ENCODE assay signal across 9 cellular contexts in the genomic region with DNA sequence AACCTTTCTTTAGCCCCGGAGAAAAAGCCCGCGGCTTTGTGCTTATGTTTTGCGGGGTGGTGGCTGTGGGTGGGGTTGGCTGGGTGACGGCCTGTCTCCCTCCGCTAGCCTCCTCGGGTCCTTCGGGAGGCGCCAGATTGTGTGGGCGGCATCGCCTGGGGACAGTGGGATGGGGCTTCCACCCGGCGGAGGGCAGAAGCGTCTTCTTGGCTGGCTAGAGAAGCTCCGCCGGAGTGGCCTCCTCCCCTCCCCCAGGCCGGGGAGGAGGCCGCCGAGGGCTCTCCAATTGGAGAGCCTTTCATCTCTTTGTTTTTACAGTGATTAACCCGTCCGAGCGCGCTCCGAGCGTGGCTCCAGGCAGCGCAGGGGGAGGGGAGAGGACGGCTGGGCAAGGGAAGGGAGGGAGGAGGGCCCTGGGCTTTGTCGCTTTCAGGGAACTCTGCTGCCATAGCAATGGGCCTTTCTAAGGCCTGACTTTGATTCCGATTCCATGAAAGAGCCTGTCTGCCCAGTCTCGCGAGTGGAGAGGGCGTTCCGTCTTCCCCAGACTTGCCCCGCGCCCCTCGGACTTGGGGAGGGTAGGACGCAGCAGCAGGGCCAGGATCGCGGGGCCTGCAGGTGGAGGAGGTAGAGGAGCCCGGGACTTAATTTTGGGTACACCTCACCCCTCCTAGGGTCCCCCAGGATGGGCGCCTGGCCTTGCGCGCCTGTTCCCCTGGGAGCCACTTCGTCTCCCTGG. TPM values are rescaled to one million over a fixed set of nuclear protein-coding genes. Genes with fewer than 3 reads are reported as not detected.
A peak's percentile ranks its signal among the peaks of the same experiment; 100 is the strongest.
DNase-seq lines count a peak whose midpoint lies in the region; ATAC-seq, FAIRE-seq and TF ChIP-seq lines count a peak whose summit lies in the region.
"Had no signal": no experiment of that assay in that cellular context is flagged by ENCODE, and none has a peak within 500 bp of the region (broad histone marks: within the 10 kb centered on the region; RNA-seq: fewer than 3 reads in every experiment).

No MANE protein-coding gene starts in this region.

- peak overlapping the region; percentile 81 for H3K4me2 ChIP-seq in HepG2 (ENCODE audit: low read depth, low read length)

- no peak overlapping the region for H3K9ac ChIP-seq in HepG2 (ENCODE audit: insufficient read depth, low read depth, low read length)

- peaks cover 88% of the 10 kb centered on the region for H3K4me1 ChIP-seq in HepG2 (ENCODE audit: insufficient read depth, low read length)
- H3K4me1 ChIP-seq in right lobe of liver = peaks cover 0 to 21% (median 0%) of the 10 kb centered on the region in 4 donors

- no peaks in the 10 kb centered on the region for H3K36me3 Mint-ChIP-seq in progenitor cell of endocrine pancreas (ENCODE audit: insufficient read depth)
- no peaks in the 10 kb centered on the region for H3K36me3 Mint-ChIP-seq in effector memory CD8-positive, alpha-beta T cell (ENCODE audit: insufficient read depth)

- no peak for TF ChIP-seq CTCF in HepG2 (CRISPR knock-in tag; IDR thresholded peaks at IDR 0.05)
- no peak for TF ChIP-seq CTCF in right lobe of liver (IDR thresholded peaks at IDR 0.05)
- TF ChIP-seq CTCF in foreskin fibroblast (IDR thresholded peaks at IDR 0.05; ENCODE audit: low read depth, low read length) = no peak
- no peak for TF ChIP-seq CTCF in progenitor cell of endocrine pancreas (IDR thresholded peaks at IDR 0.05; ENCODE audit: unreplicated experiment)

- peaks cover 89% of the 10 kb centered on the region for H3K27me3 Mint-ChIP-seq in progenitor cell of endocrine pancreas
- H3K27me3 Mint-ChIP-seq in effector memory CD8-positive, alpha-beta T cell = peaks cover 74 to 96% of the 10 kb centered on the region in 2 donors

- BruUV-seq in HepG2 (replicated peaks; lab: Mats Ljungman, UMichigan) = no TSS peak

- no peaks in the 10 kb centered on the region for H3K79me2 ChIP-seq in HepG2 (ENCODE audit: insufficient read depth, low read length)

- in situ Hi-C loops in HepG2 (cut with HindIII; ENCODE audit: extremely low pct_ligation_motif_present, low pct_unique_long_range_greater_than_20kb) = no loop called here

- H3K27ac Mint-ChIP-seq in progenitor cell of endocrine pancreas = peak overlapping the region; percentile 24
- no peak overlapping the region for H3K27ac Mint-ChIP-seq in effector memory CD8-positive, alpha-beta T cell

- H3K27ac ChIP-seq in HepG2 (ENCODE audit: extremely low read length, insufficient read depth, low read length) (peak overlapping the region; percentile 87), right lobe of liver (no peak overlapping the region)

- H3K4me3 ChIP-seq in HepG2 (replicated peaks in 1 of 3; ENCODE audit: insufficient read depth in 1 of 3, low read depth in 2 of 3, low read length in 3 of 3) = peak overlapping the region; percentile 31 to 69 (median 49)
- no peak overlapping the region for H3K4me3 ChIP-seq in right lobe of liver
- peak overlapping the region; percentile 46 to 49 for H3K4me3 ChIP-seq in foreskin fibroblast (ENCODE audit: low read depth in 1 of 2, low read length in 2 of 2)

- H4K20me1 ChIP-seq in HepG2 (ENCODE audit: insufficient read depth, low read length) = no peaks in the 10 kb centered on the region

- DNase-seq in HepG2 (ENCODE audit: low spot score) (peak; percentile 81), right lobe of liver (no peak), RPMI7951 (ENCODE audit: low read depth) (peak; percentile 61), foreskin fibroblast (peak; percentile 82 to 96), progenitor cell of endocrine pancreas (ENCODE audit: low spot score, unreplicated experiment) (peak; percentile 50)
- no peak for DNase-seq in effector memory CD8-positive, alpha-beta T cell

- no peak; a peak in 1 of 4 replicates for TF ChIP-seq POLR2A in HepG2 (IDR thresholded peaks at IDR 0.05; ENCODE audit: insufficient read depth in 1 of 2, low read depth in 2 of 2, low read length in 2 of 2)
- no peak for TF ChIP-seq POLR2A in right lobe of liver (IDR thresholded peaks at IDR 0.05)

- H3K27me3 ChIP-seq in HepG2 (ENCODE audit: control insufficient read depth in 1 of 2, insufficient read depth in 2 of 2, low read length in 2 of 2) (peaks cover 0 to 24% of the 10 kb centered on the region in 2 experiments; a peak in 3 of 5 replicates), right lobe of liver (peaks cover 0 to 29% of the 10 kb centered on the region in 2 donors)

- no peak overlapping the region for H2AFZ ChIP-seq in HepG2 (ENCODE audit: low read length)

- no peaks in the 10 kb centered on the region for H3K9me3 Mint-ChIP-seq in progenitor cell of endocrine pancreas (ENCODE audit: low read depth)
- no peaks in the 10 kb centered on the region for H3K9me3 Mint-ChIP-seq in effector memory CD8-positive, alpha-beta T cell

- POLR2A ChIA-PET in HepG2 (lab: Yijun Ruan, JAX) = no interaction called here

- ATAC-seq in HepG2 (peak; percentile 76), right lobe of liver (no peak), HG02852 (IDR thresholded peaks at IDR 0.05; ENCODE audit: unreplicated experiment) (no peak), HG03159 (IDR thresholded peaks at IDR 0.05; ENCODE audit: unreplicated experiment) (no peak)
- ATAC-seq in effector memory CD8-positive, alpha-beta T cell (replicated peaks) = no peak

- TF ChIP-seq RAD21 in HepG2 (CRISPR knock-in tag; IDR thresholded peaks at IDR 0.05) = no peak

- CTCF ChIA-PET in HepG2 (lab: Yijun Ruan, JAX; ENCODE audit: low intra/inter-chr PET ratio, low total read pairs) = interaction anchor here (0.6 kb wide), 1 partner anchor 23 kb away, joined by 3 read pairs; no protein-coding TSS in a partner anchor

- TF ChIP-seq EP300 in HepG2 (IDR thresholded peaks at IDR 0.05; ENCODE audit: low read depth in 2 of 2, low read length in 2 of 2) (peak in 1 of 2 experiments; percentile 76; a peak in 1 of 4 replicates), HepG2 (CRISPR knock-in tag; IDR thresholded peaks at IDR 0.05; ENCODE audit: borderline replicate concordance) (no peak)

- intact Hi-C loops in HepG2 (cut with micrococcal nuclease; ENCODE audit: unreplicated experiment) (no loop called here), right lobe of liver (cut with DNase I) (no loop called here)

- FAIRE-seq in HepG2 (lab: Jason Lieb, UNC) = peak; percentile 81

- peaks cover 18% of the 10 kb centered on the region for H3K4me1 Mint-ChIP-seq in progenitor cell of endocrine pancreas (ENCODE audit: low read depth)
- H3K4me1 Mint-ChIP-seq in effector memory CD8-positive, alpha-beta T cell (ENCODE audit: low read depth in 2 of 2) = peaks cover 5 to 7% of the 10 kb centered on the region in 2 donors

- H3K4me3 Mint-ChIP-seq in progenitor cell of endocrine pancreas (ENCODE audit: low read depth) = peak overlapping the region; percentile 61
- no peak overlapping the region for H3K4me3 Mint-ChIP-seq in effector memory CD8-positive, alpha-beta T cell

- H3K36me3 ChIP-seq in HepG2 (replicated peaks in 1 of 2; ENCODE audit: control insufficient read depth in 1 of 2, insufficient read depth in 2 of 2, low read length in 2 of 2) (no peaks in the 10 kb centered on the region), right lobe of liver (no peaks in the 10 kb centered on the region)

- H3K9me3 ChIP-seq in HepG2 (ENCODE audit: low read length) (no peaks in the 10 kb centered on the region), right lobe of liver (no peaks in the 10 kb centered on the region)

- WGBS in HepG2 (ENCODE audit: low lambda C conversion rate) = 0% methylated on average over 15 of the region's 44 CpGs
- under 1% methylated on average over 21 of the region's 44 CpGs for WGBS in right lobe of liver (ENCODE audit: insufficient coverage, low coverage, low lambda C conversion rate, missing lambda C conversion rate)

RNA-seq across cellular contexts. Expression of gene TIFAB, which starts 36.7 kb away (rescaled TPM):
- total RNA-seq in HepG2 (2016; rRNA removed; fragmentation: Illumina TruSeq; extraction: Trizol) = not detected in 2 replicates
- not detected in 2 replicates for total RNA-seq in HepG2 (2016; cell fraction: cytosol; rRNA removed; fragmentation: Illumina TruSeq; extraction: Trizol; ENCODE audit: low read depth)
- total RNA-seq in HepG2 (2016; cell fraction: insoluble cytoplasmic fraction; rRNA removed; fragmentation: Illumina TruSeq; extraction: Trizol) = not detected in 2 replicates
- not detected in 2 replicates for total RNA-seq in HepG2 (2016; cell fraction: membrane; rRNA removed; fragmentation: Illumina TruSeq; extraction: Trizol)
- total RNA-seq in HepG2 (2016; cell fraction: nucleus; rRNA removed; fragmentation: Illumina TruSeq; extraction: Trizol) = not detected in 2 replicates
- not detected in 2 replicates for polyA plus RNA-seq in HepG2 (2011; rRNA removed)
- polyA plus RNA-seq in HepG2 (2011; cell fraction: cytosol; rRNA removed) = not detected in 2 replicates
- polyA plus RNA-seq in HepG2 (2011; cell fraction: nucleus; rRNA removed) = not detected in 2 replicates
- polyA plus RNA-seq in HepG2 (2012) = not detected in 2 replicates
- not detected in 2 replicates for polyA plus RNA-seq in HepG2 (2016; cell fraction: cytosol; fragmentation: Illumina TruSeq; extraction: Trizol; ENCODE audit: low read depth)
- not detected in 2 replicates for polyA plus RNA-seq in HepG2 (2016; cell fraction: insoluble cytoplasmic fraction; fragmentation: Illumina TruSeq; extraction: Trizol; ENCODE audit: low read depth)
- not detected in 2 replicates for polyA plus RNA-seq in HepG2 (2016; cell fraction: membrane; fragmentation: Illumina TruSeq; extraction: Trizol; ENCODE audit: low read depth)
- polyA plus RNA-seq in HepG2 (2016; cell fraction: nucleus; fragmentation: Illumina TruSeq; extraction: Trizol; ENCODE audit: insufficient read depth, low read depth) = not detected in 2 replicates
- polyA minus RNA-seq in HepG2 (2011; rRNA and poly(A)+ RNA removed; ENCODE audit: low replicate concordance) = not detected in 2 replicates
- not detected in 2 replicates for polyA minus RNA-seq in HepG2 (2011; cell fraction: cytosol; rRNA and poly(A)+ RNA removed)
- polyA minus RNA-seq in HepG2 (2011; cell fraction: nucleus; rRNA and poly(A)+ RNA removed) = not detected in 2 replicates
- total RNA-seq in right lobe of liver = under 1 TPM in 2 of 6 experiments, not detected in 4; 0.05 to 0.09 TPM
- not detected in 2 replicates for total RNA-seq in RPMI7951 (2014; rRNA removed; shearing (Covaris generic))
- total RNA-seq in progenitor cell of endocrine pancreas = not detected in 2 replicates
- total RNA-seq: activated CD8-positive, alpha-beta memory T cell treated with anti-CD3 and anti-CD28 coated beads for 36 hours had no signal

RNA-seq across cellular contexts. Expression of gene DCANP1, which starts 41.7 kb away (rescaled TPM):
- not detected in 2 replicates for total RNA-seq in HepG2 (2016; rRNA removed; fragmentation: Illumina TruSeq; extraction: Trizol)
- total RNA-seq in HepG2 (2016; cell fraction: cytosol; rRNA removed; fragmentation: Illumina TruSeq; extraction: Trizol; ENCODE audit: low read depth) = not detected in 2 replicates
- not detected in 2 replicates for total RNA-seq in HepG2 (2016; cell fraction: insoluble cytoplasmic fraction; rRNA removed; fragmentation: Illumina TruSeq; extraction: Trizol)
- total RNA-seq in HepG2 (2016; cell fraction: membrane; rRNA removed; fragmentation: Illumina TruSeq; extraction: Trizol) = not detected in 2 replicates
- total RNA-seq in HepG2 (2016; cell fraction: nucleus; rRNA removed; fragmentation: Illumina TruSeq; extraction: Trizol) = not detected in 2 replicates
- not detected in 2 replicates for polyA plus RNA-seq in HepG2 (2011; rRNA removed)
- not detected in 2 replicates for polyA plus RNA-seq in HepG2 (2011; cell fraction: cytosol; rRNA removed)
- not detected in 2 replicates for polyA plus RNA-seq in HepG2 (2011; cell fraction: nucleus; rRNA removed)
- polyA plus RNA-seq in HepG2 (2012) = not detected in 2 replicates
- polyA plus RNA-seq in HepG2 (2016; cell fraction: cytosol; fragmentation: Illumina TruSeq; extraction: Trizol; ENCODE audit: low read depth) = not detected in 2 replicates
- polyA plus RNA-seq in HepG2 (2016; cell fraction: insoluble cytoplasmic fraction; fragmentation: Illumina TruSeq; extraction: Trizol; ENCODE audit: low read depth) = not detected in 2 replicates
- polyA plus RNA-seq in HepG2 (2016; cell fraction: membrane; fragmentation: Illumina TruSeq; extraction: Trizol; ENCODE audit: low read depth) = not detected in 2 replicates
- polyA plus RNA-seq in HepG2 (2016; cell fraction: nucleus; fragmentation: Illumina TruSeq; extraction: Trizol; ENCODE audit: insufficient read depth, low read depth) = not detected in 2 replicates
- not detected in 2 replicates for polyA minus RNA-seq in HepG2 (2011; rRNA and poly(A)+ RNA removed; ENCODE audit: low replicate concordance)
- polyA minus RNA-seq in HepG2 (2011; cell fraction: cytosol; rRNA and poly(A)+ RNA removed) = not detected in 2 replicates
- not detected in 2 replicates for polyA minus RNA-seq in HepG2 (2011; cell fraction: nucleus; rRNA and poly(A)+ RNA removed)
- total RNA-seq in right lobe of liver = not detected
- not detected in 2 replicates for total RNA-seq in RPMI7951 (2014; rRNA removed; shearing (Covaris generic))
- total RNA-seq in progenitor cell of endocrine pancreas = not detected in 2 replicates
- total RNA-seq: activated CD8-positive, alpha-beta memory T cell treated with anti-CD3 and anti-CD28 coated beads for 36 hours had no signal

RNA-seq across cellular contexts. Expression of gene NEUROG1, which starts 46.9 kb away (rescaled TPM):
- not detected in 2 replicates for total RNA-seq in HepG2 (2016; rRNA removed; fragmentation: Illumina TruSeq; extraction: Trizol)
- total RNA-seq in HepG2 (2016; cell fraction: cytosol; rRNA removed; fragmentation: Illumina TruSeq; extraction: Trizol; ENCODE audit: low read depth) = not detected in 2 replicates
- total RNA-seq in HepG2 (2016; cell fraction: insoluble cytoplasmic fraction; rRNA removed; fragmentation: Illumina TruSeq; extraction: Trizol) = not detected in 2 replicates
- not detected in 2 replicates for total RNA-seq in HepG2 (2016; cell fraction: membrane; rRNA removed; fragmentation: Illumina TruSeq; extraction: Trizol)
- not detected in 2 replicates for total RNA-seq in HepG2 (2016; cell fraction: nucleus; rRNA removed; fragmentation: Illumina TruSeq; extraction: Trizol)
- polyA plus RNA-seq in HepG2 (2011; rRNA removed) = not detected in 2 replicates
- polyA plus RNA-seq in HepG2 (2011; cell fraction: cytosol; rRNA removed) = not detected in 2 replicates
- polyA plus RNA-seq in HepG2 (2011; cell fraction: nucleus; rRNA removed) = not detected in 2 replicates
- polyA plus RNA-seq in HepG2 (2012) = not detected in 2 replicates
- polyA plus RNA-seq in HepG2 (2016; cell fraction: cytosol; fragmentation: Illumina TruSeq; extraction: Trizol; ENCODE audit: low read depth) = not detected in 2 replicates
- polyA plus RNA-seq in HepG2 (2016; cell fraction: insoluble cytoplasmic fraction; fragmentation: Illumina TruSeq; extraction: Trizol; ENCODE audit: low read depth) = not detected in 2 replicates
- not detected in 2 replicates for polyA plus RNA-seq in HepG2 (2016; cell fraction: membrane; fragmentation: Illumina TruSeq; extraction: Trizol; ENCODE audit: low read depth)
- polyA plus RNA-seq in HepG2 (2016; cell fraction: nucleus; fragmentation: Illumina TruSeq; extraction: Trizol; ENCODE audit: insufficient read depth, low read depth) = not detected in 2 replicates
- polyA minus RNA-seq in HepG2 (2011; rRNA and poly(A)+ RNA removed; ENCODE audit: low replicate concordance) = not detected in 2 replicates
- not detected in 2 replicates for polyA minus RNA-seq in HepG2 (2011; cell fraction: cytosol; rRNA and poly(A)+ RNA removed)
- not detected in 2 replicates for polyA minus RNA-seq in HepG2 (2011; cell fraction: nucleus; rRNA and poly(A)+ RNA removed)
- total RNA-seq in right lobe of liver = not detected
- not detected in 2 replicates for total RNA-seq in RPMI7951 (2014; rRNA removed; shearing (Covaris generic))
- total RNA-seq in progenitor cell of endocrine pancreas = not detected in 2 replicates
- total RNA-seq: activated CD8-positive, alpha-beta memory T cell treated with anti-CD3 and anti-CD28 coated beads for 36 hours had no signal

Comparison
In these comparisons a context has a peak if more than half of its experiments do, and no peak if none do; other contexts are left out.
1. DNase-seq: peak in HepG2 (single experiment), RPMI7951 (single experiment), foreskin fibroblast (2 of 2) and progenitor cell of endocrine pancreas (single experiment); none in right lobe of liver (0 of 3) and effector memory CD8-positive, alpha-beta T cell (0 of 3).
2. H3K4me3 ChIP-seq: peak in HepG2 (3 of 3) and foreskin fibroblast (2 of 2); none in right lobe of liver (0 of 3).